In the genomic region with DNA sequence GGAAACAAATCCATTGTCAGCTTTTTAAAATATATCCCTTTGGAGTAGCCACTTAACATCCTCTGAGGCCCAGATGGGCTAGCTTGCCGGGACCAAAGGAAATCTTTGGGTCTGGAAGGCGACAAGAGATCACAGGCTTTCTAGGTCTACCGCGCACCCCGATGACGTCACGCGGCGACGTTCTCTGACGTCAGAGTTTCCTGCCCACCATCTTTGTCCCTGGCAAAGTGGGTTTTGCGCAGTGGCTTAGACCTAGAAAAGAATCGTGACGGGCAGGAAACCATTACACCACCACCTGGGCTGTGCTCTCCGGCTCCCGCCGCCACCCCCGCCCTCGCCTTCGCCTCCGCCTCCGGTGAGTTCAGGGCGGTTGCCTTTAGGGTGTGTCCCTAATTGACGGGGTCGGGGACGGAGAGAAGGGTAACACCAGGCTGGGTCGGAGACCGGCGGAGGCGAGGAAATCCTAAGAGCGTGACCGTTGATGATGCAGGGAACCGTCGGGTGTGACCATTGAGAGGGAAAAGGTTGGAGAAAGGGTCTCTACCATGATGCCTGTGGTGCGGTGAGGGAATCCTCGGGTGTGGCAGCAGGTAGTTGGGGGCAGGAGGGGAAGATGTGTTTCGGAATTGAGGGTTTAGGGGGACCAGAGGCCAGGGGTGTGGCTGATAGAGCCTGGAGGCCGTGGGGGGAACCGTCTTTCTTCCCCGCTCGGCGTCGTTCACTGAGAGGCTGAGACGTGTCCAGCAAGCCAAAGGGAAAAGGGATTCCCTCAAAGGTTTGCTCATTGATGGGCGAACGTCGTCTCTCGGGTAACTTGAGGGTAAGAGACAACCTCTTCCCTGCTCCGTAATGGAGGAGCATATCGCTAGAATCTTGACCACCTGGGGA, we compare ENCODE assay signal across 1 cellular context.
A peak's percentile ranks its signal among the peaks of the same experiment; 100 is the strongest.
TF ChIP-seq lines count a peak whose summit lies in the region.

A gene (plus strand): TSS at position 249 of the 888 bp plus-strand sequence. CDS start 6,709 bp downstream, outside the sequence.

TF ChIP-seq in GM12878, 131 proteins besides CTCF, POLR2A, EP300 and RAD21 (continued from another document):
- TF ChIP-seq, protein P1, sequence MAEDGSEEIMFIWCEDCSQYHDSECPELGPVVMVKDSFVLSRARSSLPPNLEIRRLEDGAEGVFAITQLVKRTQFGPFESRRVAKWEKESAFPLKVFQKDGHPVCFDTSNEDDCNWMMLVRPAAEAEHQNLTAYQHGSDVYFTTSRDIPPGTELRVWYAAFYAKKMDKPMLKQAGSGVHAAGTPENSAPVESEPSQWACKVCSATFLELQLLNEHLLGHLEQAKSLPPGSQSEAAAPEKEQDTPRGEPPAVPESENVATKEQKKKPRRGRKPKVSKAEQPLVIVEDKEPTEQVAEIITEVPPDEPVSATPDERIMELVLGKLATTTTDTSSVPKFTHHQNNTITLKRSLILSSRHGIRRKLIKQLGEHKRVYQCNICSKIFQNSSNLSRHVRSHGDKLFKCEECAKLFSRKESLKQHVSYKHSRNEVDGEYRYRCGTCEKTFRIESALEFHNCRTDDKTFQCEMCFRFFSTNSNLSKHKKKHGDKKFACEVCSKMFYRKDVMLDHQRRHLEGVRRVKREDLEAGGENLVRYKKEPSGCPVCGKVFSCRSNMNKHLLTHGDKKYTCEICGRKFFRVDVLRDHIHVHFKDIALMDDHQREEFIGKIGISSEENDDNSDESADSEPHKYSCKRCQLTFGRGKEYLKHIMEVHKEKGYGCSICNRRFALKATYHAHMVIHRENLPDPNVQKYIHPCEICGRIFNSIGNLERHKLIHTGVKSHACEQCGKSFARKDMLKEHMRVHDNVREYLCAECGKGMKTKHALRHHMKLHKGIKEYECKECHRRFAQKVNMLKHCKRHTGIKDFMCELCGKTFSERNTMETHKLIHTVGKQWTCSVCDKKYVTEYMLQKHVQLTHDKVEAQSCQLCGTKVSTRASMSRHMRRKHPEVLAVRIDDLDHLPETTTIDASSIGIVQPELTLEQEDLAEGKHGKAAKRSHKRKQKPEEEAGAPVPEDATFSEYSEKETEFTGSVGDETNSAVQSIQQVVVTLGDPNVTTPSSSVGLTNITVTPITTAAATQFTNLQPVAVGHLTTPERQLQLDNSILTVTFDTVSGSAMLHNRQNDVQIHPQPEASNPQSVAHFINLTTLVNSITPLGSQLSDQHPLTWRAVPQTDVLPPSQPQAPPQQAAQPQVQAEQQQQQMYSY (CRISPR knock-in tag; IDR thresholded peaks at IDR 0.05), result peak; percentile 81; the same call in 1 of the 2 replicates
- TF ChIP-seq, protein P2, sequence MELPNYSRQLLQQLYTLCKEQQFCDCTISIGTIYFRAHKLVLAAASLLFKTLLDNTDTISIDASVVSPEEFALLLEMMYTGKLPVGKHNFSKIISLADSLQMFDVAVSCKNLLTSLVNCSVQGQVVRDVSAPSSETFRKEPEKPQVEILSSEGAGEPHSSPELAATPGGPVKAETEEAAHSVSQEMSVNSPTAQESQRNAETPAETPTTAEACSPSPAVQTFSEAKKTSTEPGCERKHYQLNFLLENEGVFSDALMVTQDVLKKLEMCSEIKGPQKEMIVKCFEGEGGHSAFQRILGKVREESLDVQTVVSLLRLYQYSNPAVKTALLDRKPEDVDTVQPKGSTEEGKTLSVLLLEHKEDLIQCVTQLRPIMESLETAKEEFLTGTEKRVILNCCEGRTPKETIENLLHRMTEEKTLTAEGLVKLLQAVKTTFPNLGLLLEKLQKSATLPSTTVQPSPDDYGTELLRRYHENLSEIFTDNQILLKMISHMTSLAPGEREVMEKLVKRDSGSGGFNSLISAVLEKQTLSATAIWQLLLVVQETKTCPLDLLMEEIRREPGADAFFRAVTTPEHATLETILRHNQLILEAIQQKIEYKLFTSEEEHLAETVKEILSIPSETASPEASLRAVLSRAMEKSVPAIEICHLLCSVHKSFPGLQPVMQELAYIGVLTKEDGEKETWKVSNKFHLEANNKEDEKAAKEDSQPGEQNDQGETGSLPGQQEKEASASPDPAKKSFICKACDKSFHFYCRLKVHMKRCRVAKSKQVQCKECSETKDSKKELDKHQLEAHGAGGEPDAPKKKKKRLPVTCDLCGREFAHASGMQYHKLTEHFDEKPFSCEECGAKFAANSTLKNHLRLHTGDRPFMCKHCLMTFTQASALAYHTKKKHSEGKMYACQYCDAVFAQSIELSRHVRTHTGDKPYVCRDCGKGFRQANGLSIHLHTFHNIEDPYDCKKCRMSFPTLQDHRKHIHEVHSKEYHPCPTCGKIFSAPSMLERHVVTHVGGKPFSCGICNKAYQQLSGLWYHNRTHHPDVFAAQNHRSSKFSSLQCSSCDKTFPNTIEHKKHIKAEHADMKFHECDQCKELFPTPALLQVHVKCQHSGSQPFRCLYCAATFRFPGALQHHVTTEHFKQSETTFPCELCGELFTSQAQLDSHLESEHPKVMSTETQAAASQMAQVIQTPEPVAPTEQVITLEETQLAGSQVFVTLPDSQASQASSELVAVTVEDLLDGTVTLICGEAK (IDR thresholded peaks at IDR 0.05; ENCODE audit: borderline replicate concordance), result peak; percentile 80
- TF ChIP-seq FOXK2 (IDR thresholded peaks at IDR 0.05), result no peak
- no peak for TF ChIP-seq ZNF622 (IDR thresholded peaks at IDR 0.05)
- 0 out of 2 replicates have a peak, but pooled peaks have one; percentile 28 for TF ChIP-seq ZNF217 (IDR thresholded peaks at IDR 0.05)
- TF ChIP-seq MXI1 (IDR thresholded peaks at IDR 0.05; ENCODE audit: low read depth, low read length), result peak; percentile 65
- no peak for TF ChIP-seq KAT2A (conservative IDR thresholded peaks at IDR 0.05; ENCODE audit: control insufficient read depth, low read depth, low read length)
- TF ChIP-seq IRF4 (IDR thresholded peaks at IDR 0.05; ENCODE audit: low read depth, low read length), result no peak
- TF ChIP-seq, protein P3, sequence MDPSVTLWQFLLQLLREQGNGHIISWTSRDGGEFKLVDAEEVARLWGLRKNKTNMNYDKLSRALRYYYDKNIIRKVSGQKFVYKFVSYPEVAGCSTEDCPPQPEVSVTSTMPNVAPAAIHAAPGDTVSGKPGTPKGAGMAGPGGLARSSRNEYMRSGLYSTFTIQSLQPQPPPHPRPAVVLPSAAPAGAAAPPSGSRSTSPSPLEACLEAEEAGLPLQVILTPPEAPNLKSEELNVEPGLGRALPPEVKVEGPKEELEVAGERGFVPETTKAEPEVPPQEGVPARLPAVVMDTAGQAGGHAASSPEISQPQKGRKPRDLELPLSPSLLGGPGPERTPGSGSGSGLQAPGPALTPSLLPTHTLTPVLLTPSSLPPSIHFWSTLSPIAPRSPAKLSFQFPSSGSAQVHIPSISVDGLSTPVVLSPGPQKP (IDR thresholded peaks at IDR 0.05; ENCODE audit: low read depth, low read length), result peak; percentile 80
- no peak for TF ChIP-seq FOXM1 (IDR thresholded peaks at IDR 0.05; ENCODE audit: low read depth, low read length)
- peak; percentile 92 for TF ChIP-seq IKZF1 (conservative IDR thresholded peaks at IDR 0.05)
- no peak for TF ChIP-seq HDAC6 (IDR thresholded peaks at IDR 0.05; ENCODE audit: unreplicated experiment)
- no peak for TF ChIP-seq CHD4 (IDR thresholded peaks at IDR 0.05)
- TF ChIP-seq JUND (IDR thresholded peaks at IDR 0.05; ENCODE audit: low read depth, low read length), result peak; percentile 84
- TF ChIP-seq EGR1 (IDR thresholded peaks at IDR 0.05; ENCODE audit: borderline replicate concordance in 1 of 2, low read depth in 2 of 2, low read length in 2 of 2), result peak in 1 of 2 experiments; percentile 91; a peak in 2 of 3 replicates
- TF ChIP-seq, protein P4, sequence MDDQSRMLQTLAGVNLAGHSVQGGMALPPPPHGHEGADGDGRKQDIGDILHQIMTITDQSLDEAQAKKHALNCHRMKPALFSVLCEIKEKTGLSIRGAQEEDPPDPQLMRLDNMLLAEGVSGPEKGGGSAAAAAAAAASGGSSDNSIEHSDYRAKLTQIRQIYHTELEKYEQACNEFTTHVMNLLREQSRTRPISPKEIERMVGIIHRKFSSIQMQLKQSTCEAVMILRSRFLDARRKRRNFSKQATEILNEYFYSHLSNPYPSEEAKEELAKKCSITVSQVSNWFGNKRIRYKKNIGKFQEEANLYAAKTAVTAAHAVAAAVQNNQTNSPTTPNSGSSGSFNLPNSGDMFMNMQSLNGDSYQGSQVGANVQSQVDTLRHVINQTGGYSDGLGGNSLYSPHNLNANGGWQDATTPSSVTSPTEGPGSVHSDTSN (IDR thresholded peaks at IDR 0.05; ENCODE audit: insufficient replicate concordance, low read depth, low read length), result peak; percentile 10
- no peak for TF ChIP-seq NFIC (IDR thresholded peaks at IDR 0.05; ENCODE audit: low read depth, low read length)
- TF ChIP-seq RAD51 (IDR thresholded peaks at IDR 0.05), result peak; percentile 82
- TF ChIP-seq, protein P5, sequence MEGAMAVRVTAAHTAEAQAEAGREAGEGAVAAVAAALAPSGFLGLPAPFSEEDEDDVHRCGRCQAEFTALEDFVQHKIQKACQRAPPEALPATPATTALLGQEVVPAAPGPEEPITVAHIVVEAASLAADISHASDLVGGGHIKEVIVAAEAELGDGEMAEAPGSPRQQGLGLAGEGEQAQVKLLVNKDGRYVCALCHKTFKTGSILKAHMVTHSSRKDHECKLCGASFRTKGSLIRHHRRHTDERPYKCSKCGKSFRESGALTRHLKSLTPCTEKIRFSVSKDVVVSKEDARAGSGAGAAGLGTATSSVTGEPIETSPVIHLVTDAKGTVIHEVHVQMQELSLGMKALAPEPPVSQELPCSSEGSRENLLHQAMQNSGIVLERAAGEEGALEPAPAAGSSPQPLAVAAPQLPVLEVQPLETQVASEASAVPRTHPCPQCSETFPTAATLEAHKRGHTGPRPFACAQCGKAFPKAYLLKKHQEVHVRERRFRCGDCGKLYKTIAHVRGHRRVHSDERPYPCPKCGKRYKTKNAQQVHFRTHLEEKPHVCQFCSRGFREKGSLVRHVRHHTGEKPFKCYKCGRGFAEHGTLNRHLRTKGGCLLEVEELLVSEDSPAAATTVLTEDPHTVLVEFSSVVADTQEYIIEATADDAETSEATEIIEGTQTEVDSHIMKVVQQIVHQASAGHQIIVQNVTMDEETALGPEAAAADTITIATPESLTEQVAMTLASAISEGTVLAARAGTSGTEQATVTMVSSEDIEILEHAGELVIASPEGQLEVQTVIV (IDR thresholded peaks at IDR 0.05; ENCODE audit: borderline replicate concordance, partially characterized antibody), result peak; percentile 49
